In genomic region chr17:67800495-67800928, GRCh38 we compare ENCODE assay signal across 8 cellular contexts. TPM values are rescaled to one million over a fixed set of nuclear protein-coding genes. Genes with fewer than 3 reads are reported as not detected.
A peak's percentile ranks its signal among the peaks of the same experiment; 100 is the strongest.
DNase-seq lines count a peak whose midpoint lies in the region; TF ChIP-seq lines count a peak whose summit lies in the region.

No MANE protein-coding gene starts in this region.

- H3K4me1 Mint-ChIP-seq in HFFc6 (ENCODE audit: low read depth), result no peaks in the 10 kb centered on the region
- H3K4me1 Mint-ChIP-seq in immature natural killer cell, result no peaks in the 10 kb centered on the region

- DNase-seq in GM10248 (ENCODE audit: extremely low spot score), result peak; percentile 82
- peak; percentile 72 for DNase-seq in HFFc6
- DNase-seq in NCI-H146 treated with DMSO at 0.1 percent for 48 hours (lab: John Stamatoyannopoulos, UW; ENCODE audit: unreplicated experiment), result peak; percentile 70
- peak in 4 of 5 experiments; percentile 10 to 75 (median 19) for DNase-seq in T-helper 2 cell
- peak; percentile 64 to 90 for DNase-seq in T47D (ENCODE audit: low read depth in 1 of 2, low spot score in 1 of 2)
- DNase-seq in immature natural killer cell, result peak; percentile 44 to 57 (median 47)
- DNase-seq in stimulated activated CD4-positive, alpha-beta T cell treated with anti-CD3 and anti-CD28 coated beads, Interleukin-12 subunit alpha, Interleukin-12 subunit beta, amount 100 ng/mL, for 48 hours (ENCODE audit: low read depth in 2 of 3, low spot score in 1 of 3), result peak; percentile 38 to 44 (median 41)
- DNase-seq in cortex of kidney (lab: John Stamatoyannopoulos, UW), result no peak

- H3K27ac Mint-ChIP-seq in HFFc6 (no peak overlapping the region), immature natural killer cell (peak overlapping the region in 1 of 6 donors; percentile 15)

- H3K36me3 Mint-ChIP-seq in HFFc6 (ENCODE audit: low read depth) (no peaks in the 10 kb centered on the region), immature natural killer cell (no peaks in the 10 kb centered on the region)

- TF ChIP-seq CTCF in GM10248 (IDR thresholded peaks at IDR 0.05; ENCODE audit: control extremely low read depth, extremely low read depth, low read depth, missing control alignments) (peak; percentile 82), HFFc6 (IDR thresholded peaks at IDR 0.05) (peak; percentile 82)

- H3K27me3 Mint-ChIP-seq in HFFc6 (ENCODE audit: insufficient read depth) (peaks cover 14% of the 10 kb centered on the region), immature natural killer cell (ENCODE audit: low read depth in 3 of 3) (peaks cover 0 to 2% (median 2%) of the 10 kb centered on the region in 3 donors)

- H3K4me3 Mint-ChIP-seq in HFFc6 (no peak overlapping the region), immature natural killer cell (no peak overlapping the region)

- POLR2A ChIA-PET in GM10248 (lab: Yijun Ruan, JAX), result no interaction called here

- H3K9me3 Mint-ChIP-seq in HFFc6 (no peaks in the 10 kb centered on the region), immature natural killer cell (no peaks in the 10 kb centered on the region)

- CTCF ChIA-PET in GM10248 (lab: Yijun Ruan, JAX), result interaction anchor here (0.6 to 4.0 kb wide), 39 partner anchors 9 to 210 kb away, joined by 3 to 37 read pairs (median 4); partner anchors contain the start of gene BPTF

- in situ Hi-C loops in T47D (cut with HindIII; ENCODE audit: low pct_unique_long_range_greater_than_20kb, low sequenced_read_pairs), result no loop called here

RNA-seq across cellular contexts. Expression of gene BPTF, which starts 24.8 kb away (rescaled TPM):
- 10 to 100 TPM; 55.4 to 60.3 (median 56.9) TPM for total RNA-seq in HFFc6 (2021; fragmentation: NEBNext Ultra II Directional; extraction: Animal tissue kit (Norgen Biotek cat#: 25700))
- polyA plus RNA-seq in immature natural killer cell, result 10 to 100 TPM in 2 of 3 donors, 1 to 10 TPM in 1; 5.0 to 30.9 (median 14.3) TPM
